In the genomic region with DNA sequence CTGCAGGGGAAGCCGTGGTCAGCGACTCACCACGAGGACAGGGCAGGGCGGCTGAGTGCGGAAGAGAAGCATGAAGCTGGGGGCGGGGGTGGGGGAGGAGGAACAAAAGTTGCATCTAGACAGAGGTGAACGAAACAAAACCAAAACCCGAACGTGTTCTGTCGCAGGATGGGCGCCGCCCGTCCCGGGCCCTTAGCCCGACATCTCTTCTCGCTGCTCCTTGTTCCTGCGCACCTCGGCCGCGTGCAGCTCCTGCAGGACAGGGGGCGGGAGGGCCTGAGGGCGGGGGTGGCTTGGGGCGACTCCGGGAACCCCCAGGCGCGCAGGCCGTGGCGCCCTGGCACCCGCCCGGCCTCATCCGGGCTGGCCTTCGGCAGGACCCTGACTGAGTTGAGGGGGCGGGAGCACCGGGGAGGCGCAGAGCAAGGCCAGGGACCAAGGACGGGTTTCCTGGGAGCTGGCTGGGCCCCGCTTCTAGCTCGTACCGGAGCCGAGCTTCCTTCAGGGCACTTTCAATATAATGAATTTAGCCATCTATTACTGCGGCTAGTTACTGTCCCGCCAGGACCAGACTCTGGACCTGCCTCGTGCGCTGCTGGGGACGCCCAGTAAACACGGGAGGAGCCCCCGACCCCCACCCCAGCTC, we compare ENCODE assay signal across 8 cellular contexts. TPM values are rescaled to one million over a fixed set of nuclear protein-coding genes. Genes with fewer than 3 reads are reported as not detected.
A peak's percentile ranks its signal among the peaks of the same experiment; 100 is the strongest.
DNase-seq lines count a peak whose midpoint lies in the region; ATAC-seq and TF ChIP-seq lines count a peak whose summit lies in the region.

No MANE protein-coding gene starts in this region.

- TF ChIP-seq CTCF in Calu3 (IDR thresholded peaks at IDR 0.05; ENCODE audit: unreplicated experiment) = no peak

- no peak overlapping the region for H2BK12ac ChIP-seq in neuronal stem cell (ENCODE audit: low read length)

- no peak overlapping the region for H3K27ac ChIP-seq in neuronal stem cell (replicated peaks; ENCODE audit: low read length)

- peaks cover 0 to 5% (median 0%) of the 10 kb centered on the region in 3 experiments for H3K27me3 ChIP-seq in neuronal stem cell (ENCODE audit: control insufficient read depth in 3 of 3, insufficient read depth in 3 of 3, low read depth in 1 of 3, low read length in 3 of 3)

- H2AFZ ChIP-seq in neuronal stem cell (ENCODE audit: low read length) = no peak overlapping the region

- H3K4me1 ChIP-seq in neuronal stem cell (ENCODE audit: control insufficient read depth in 2 of 2, insufficient read depth in 1 of 2, low read depth in 1 of 2, low read length in 2 of 2) = peaks cover 4 to 6% of the 10 kb centered on the region in 2 donors

- H2BK15ac ChIP-seq in neuronal stem cell (ENCODE audit: low read length) = peak overlapping the region; percentile 10

- H3K27ac Mint-ChIP-seq in T-helper 2 cell treated with Interferon-gamma antibody and Interleukin-4, amounts not matched to agents 5 μg/mL and 100 μg/mL, for 36 hours = peak overlapping the region; percentile 83
- peak overlapping the region; percentile 98 to 100 for H3K27ac Mint-ChIP-seq in effector memory CD8-positive, alpha-beta T cell
- no peak overlapping the region for H3K27ac Mint-ChIP-seq in Calu3 (ENCODE audit: unreplicated experiment)

- CTCF ChIA-PET in Calu3 (lab: Charles Lee) = interaction anchor here (0.6 to 1.8 kb wide), 16 partner anchors 11 to 328 kb away, joined by 3 to 37 read pairs (median 4); a partner anchor contains a TSS

- no TSS peak for BruUV-seq in Calu3 (replicated peaks; lab: Mats Ljungman, UMichigan)

- H2BK120ac ChIP-seq in neuronal stem cell (ENCODE audit: low read depth, low read length) = no peak overlapping the region

- no peaks in the 10 kb centered on the region for H3K9me3 ChIP-seq in neuronal stem cell (replicated peaks in 1 of 2; ENCODE audit: control insufficient read depth in 2 of 2, insufficient read depth in 1 of 2, low read depth in 1 of 2, low read length in 2 of 2)

- no CpG with 5 or more reads among the region's 47 CpGs for WGBS in neuronal stem cell (ENCODE audit: extremely low coverage in 2 of 2, insufficient read length in 2 of 2, insufficient replicate concordance in 1 of 2), 2 donors

- H4K91ac ChIP-seq in neuronal stem cell (ENCODE audit: low read depth, low read length, poor library complexity) = no peak overlapping the region

- no peak overlapping the region for H3K14ac ChIP-seq in neuronal stem cell (ENCODE audit: low read length)

- H3K4me3 Mint-ChIP-seq in T-helper 2 cell treated with Interferon-gamma antibody and Interleukin-4, amounts not matched to agents 5 μg/mL and 100 μg/mL, for 36 hours = peak overlapping the region; percentile 72
- peak overlapping the region; percentile 91 to 92 for H3K4me3 Mint-ChIP-seq in effector memory CD8-positive, alpha-beta T cell
- H3K4me3 Mint-ChIP-seq in Calu3 (ENCODE audit: low read depth, unreplicated experiment) = no peak overlapping the region

- H3K4me2 ChIP-seq in neuronal stem cell (ENCODE audit: insufficient read depth, low read length, poor library complexity, severe bottlenecking) = peak overlapping the region; percentile 71

- H4K8ac ChIP-seq in neuronal stem cell (ENCODE audit: low read depth, low read length) = no peak overlapping the region

- ATAC-seq in HG02759 (IDR thresholded peaks at IDR 0.05; ENCODE audit: unreplicated experiment) (peak; percentile 18), HG03108 (IDR thresholded peaks at IDR 0.05; ENCODE audit: unreplicated experiment) (no peak)
- peak; percentile 42 for ATAC-seq in effector memory CD8-positive, alpha-beta T cell (replicated peaks)

- no peaks in the 10 kb centered on the region for H3K9me3 Mint-ChIP-seq in T-helper 2 cell treated with Interferon-gamma antibody and Interleukin-4, amounts not matched to agents 5 μg/mL and 100 μg/mL, for 36 hours
- H3K9me3 Mint-ChIP-seq in effector memory CD8-positive, alpha-beta T cell = peaks cover 0 to 2% of the 10 kb centered on the region in 2 donors
- H3K9me3 Mint-ChIP-seq in Calu3 (ENCODE audit: low read depth, unreplicated experiment) = no peaks in the 10 kb centered on the region

- no peak overlapping the region for H3K23ac ChIP-seq in neuronal stem cell (ENCODE audit: low read depth, low read length, poor library complexity)

- H3K4ac ChIP-seq in neuronal stem cell (ENCODE audit: low read length) = no peak overlapping the region

- peak overlapping the region; percentile 38 for H3K18ac ChIP-seq in neuronal stem cell (ENCODE audit: low read length)

- peaks cover 0 to 14% of the 10 kb centered on the region in 2 donors for H3K36me3 ChIP-seq in neuronal stem cell (replicated peaks in 1 of 2; ENCODE audit: control insufficient read depth in 2 of 2, insufficient read depth in 2 of 2, low read length in 2 of 2)

- H3K36me3 Mint-ChIP-seq in T-helper 2 cell treated with Interferon-gamma antibody and Interleukin-4, amounts not matched to agents 5 μg/mL and 100 μg/mL, for 36 hours (ENCODE audit: low read depth) = peaks cover 11% of the 10 kb centered on the region
- peaks cover 39% of the 10 kb centered on the region for H3K36me3 Mint-ChIP-seq in effector memory CD8-positive, alpha-beta T cell (ENCODE audit: insufficient read depth)
- peaks cover 24% of the 10 kb centered on the region for H3K36me3 Mint-ChIP-seq in Calu3 (ENCODE audit: insufficient read depth, unreplicated experiment)

- no peak overlapping the region for H3K9ac ChIP-seq in neuronal stem cell (ENCODE audit: low read depth, low read length, poor library complexity)

- H2BK5ac ChIP-seq in neuronal stem cell (ENCODE audit: low read length) = no peak overlapping the region

- H3K4me1 Mint-ChIP-seq in T-helper 2 cell treated with Interferon-gamma antibody and Interleukin-4, amounts not matched to agents 5 μg/mL and 100 μg/mL, for 36 hours (ENCODE audit: low read depth) = peaks cover 21% of the 10 kb centered on the region
- H3K4me1 Mint-ChIP-seq in effector memory CD8-positive, alpha-beta T cell (ENCODE audit: low read depth in 2 of 2) = peaks cover 30 to 42% of the 10 kb centered on the region in 2 donors
- peaks cover 8% of the 10 kb centered on the region for H3K4me1 Mint-ChIP-seq in Calu3 (ENCODE audit: low read depth, unreplicated experiment)

- H2AK5ac ChIP-seq in neuronal stem cell (ENCODE audit: low read depth, low read length) = no peak overlapping the region

- peak overlapping the region in 1 of 2 donors; percentile 49 for H3K4me3 ChIP-seq in neuronal stem cell (ENCODE audit: low read length in 2 of 2)

- H3K27me3 Mint-ChIP-seq in T-helper 2 cell treated with Interferon-gamma antibody and Interleukin-4, amounts not matched to agents 5 μg/mL and 100 μg/mL, for 36 hours (ENCODE audit: low read depth) = peaks cover 8% of the 10 kb centered on the region
- H3K27me3 Mint-ChIP-seq in effector memory CD8-positive, alpha-beta T cell = no peaks in the 10 kb centered on the region
- H3K27me3 Mint-ChIP-seq in Calu3 (ENCODE audit: unreplicated experiment) = no peaks in the 10 kb centered on the region

- DNase-seq in CD1c-positive myeloid dendritic cell (ENCODE audit: extremely low spot score) (peak; percentile 62), neuronal stem cell (ENCODE audit: low spot score) (no peak), Ammon's horn (ENCODE audit: low spot score) (no peak), Calu3 (no peak)
- DNase-seq in T-helper 2 cell treated with Interferon-gamma antibody and Interleukin-4, amounts not matched to agents 5 μg/mL and 100 μg/mL, for 36 hours (ENCODE audit: low spot score) = peak; percentile 50
- peak; percentile 50 to 57 (median 55) for DNase-seq in effector memory CD8-positive, alpha-beta T cell

- intact Hi-C loops in Calu3 (cut with micrococcal nuclease; ENCODE audit: unreplicated experiment) = no loop called here

- H3K79me1 ChIP-seq in neuronal stem cell (ENCODE audit: low read depth, low read length) = no peaks in the 10 kb centered on the region

RNA-seq across cellular contexts. Expression of a gene that starts 12.0 kb away (rescaled TPM):
- polyA plus RNA-seq in neuronal stem cell (2013, experiment 1 of 2) = 4.5 TPM
- 4.6 TPM for polyA plus RNA-seq in neuronal stem cell (2013, experiment 2 of 2)
- total RNA-seq in Calu3 (2022) = 2.0 and 2.3 TPM in 2 replicates

RNA-seq across cellular contexts. Expression of a gene that starts 14.4 kb away (rescaled TPM):
- polyA plus RNA-seq in neuronal stem cell (2013, experiment 1 of 2) = 9.0 TPM
- 8.7 TPM for polyA plus RNA-seq in neuronal stem cell (2013, experiment 2 of 2)
- 18.6 and 18.8 TPM in 2 replicates for total RNA-seq in Calu3 (2022)

RNA-seq across cellular contexts. Expression of a gene that starts 16.8 kb away (rescaled TPM):
- 5.1 TPM for polyA plus RNA-seq in neuronal stem cell (2013, experiment 1 of 2)
- 5.1 TPM for polyA plus RNA-seq in neuronal stem cell (2013, experiment 2 of 2)
- 39.1 and 39.8 TPM in 2 replicates for total RNA-seq in Calu3 (2022)

RNA-seq across cellular contexts. Expression of a gene that starts 55.2 kb away (rescaled TPM):
- polyA plus RNA-seq in neuronal stem cell (2013, experiment 1 of 2) = 0.70 TPM
- 0.90 TPM for polyA plus RNA-seq in neuronal stem cell (2013, experiment 2 of 2)
- not detected in 2 replicates for total RNA-seq in Calu3 (2022)

Comparison
In these comparisons a context has a peak if more than half of its experiments do, and no peak if none do; other contexts are left out.
1. DNase-seq: peak in CD1c-positive myeloid dendritic cell (single experiment), T-helper 2 cell treated with Interferon-gamma antibody and Interleukin-4, amounts not matched to agents 5 μg/mL and 100 μg/mL, for 36 hours (single experiment) and effector memory CD8-positive, alpha-beta T cell (3 of 3); none in neuronal stem cell (single experiment), Ammon's horn (single experiment) and Calu3 (single experiment).